Comparison of ENCODE assay signal across 9 cellular contexts in genomic region chr12:109460538-109460937, GRCh38. TPM values are rescaled to one million over a fixed set of nuclear protein-coding genes. Genes with fewer than 3 reads are reported as not detected.
A peak's percentile ranks its signal among the peaks of the same experiment; 100 is the strongest.
DNase-seq lines count a peak whose midpoint lies in the region; ATAC-seq and TF ChIP-seq lines count a peak whose summit lies in the region.
"Had no signal": no experiment of that assay in that cellular context is flagged by ENCODE, and none has a peak within 500 bp of the region (broad histone marks: within the 10 kb centered on the region; RNA-seq: fewer than 3 reads in every experiment).

No MANE protein-coding gene starts in this region.

- H3K79me1 ChIP-seq in IMR-90 (ENCODE audit: low read depth in 1 of 2, low read length in 2 of 2), result peaks cover 51 to 86% of the 10 kb centered on the region in 2 experiments

- TF ChIP-seq POLR2A in IMR-90 (IDR thresholded peaks at IDR 0.05; ENCODE audit: low read depth, low read length), result no peak

- peak overlapping the region; percentile 93 for H4K5ac ChIP-seq in IMR-90 (ENCODE audit: low read depth, low read length)

- no TSS peak for BruUV-seq in IMR-90 (replicated peaks; lab: Mats Ljungman, UMichigan)

- in situ Hi-C loops in IMR-90 (cut with MboI; ENCODE audit: low sequenced_read_pairs), result no loop called here

- no peak overlapping the region for H3K9ac ChIP-seq in IMR-90 (ENCODE audit: low read depth, low read length)
- H3K9ac ChIP-seq in mucosa of rectum (ENCODE audit: low read depth in 1 of 2, low read length in 2 of 2), result peak overlapping the region in 1 of 2 donors; percentile 54
- H3K9ac ChIP-seq: KMS-11 had no signal

- no peak overlapping the region for H2AFZ ChIP-seq in IMR-90 (replicated peaks; ENCODE audit: low read length, poor library complexity)

- no peaks in the 10 kb centered on the region for H3K27me3 Mint-ChIP-seq in chondrocyte (ENCODE audit: low read depth)

- peak overlapping the region; percentile 98 for H3K4ac ChIP-seq in IMR-90 (ENCODE audit: low read depth, low read length)

- H3K4me3 ChIP-seq in IMR-90 (ENCODE audit: insufficient read depth, low read depth, low read length) (no peak overlapping the region), mucosa of rectum (ENCODE audit: low read length in 2 of 2) (peak overlapping the region; percentile 17 to 51)

- peaks cover 86% of the 10 kb centered on the region for H3K4me1 Mint-ChIP-seq in chondrocyte (ENCODE audit: low read depth)

- H4K91ac ChIP-seq in IMR-90 (ENCODE audit: insufficient read depth, low read depth, low read length), result peak overlapping the region; percentile 98

- no peaks in the 10 kb centered on the region for H3K27me3 ChIP-seq in IMR-90 (ENCODE audit: control insufficient read depth, insufficient read depth, low read length)
- H3K27me3 ChIP-seq in mucosa of rectum (ENCODE audit: control insufficient read depth in 2 of 2, insufficient read depth in 2 of 2, low read length in 2 of 2), result no peaks in the 10 kb centered on the region

- peak overlapping the region; percentile 88 for H3K14ac ChIP-seq in IMR-90 (replicated peaks; ENCODE audit: low read depth, low read length)

- H4K20me1 ChIP-seq in IMR-90 (ENCODE audit: insufficient read depth, low read length), result peaks cover 16% of the 10 kb centered on the region; the same call in 1 of the 2 replicates

- no peak overlapping the region for H3K4me3 Mint-ChIP-seq in chondrocyte (ENCODE audit: unreplicated experiment)

- no peak overlapping the region for H3K4me2 ChIP-seq in IMR-90 (ENCODE audit: low read depth, low read length)
- H3K4me2 ChIP-seq: KMS-11 had no signal

- H3K9me3 ChIP-seq in IMR-90 (ENCODE audit: control insufficient read depth, insufficient read depth, low read length) (no peaks in the 10 kb centered on the region), mucosa of rectum (ENCODE audit: control insufficient read depth in 2 of 2, low read length in 2 of 2) (no peaks in the 10 kb centered on the region)

- H2BK5ac ChIP-seq in IMR-90 (ENCODE audit: low read depth, low read length, poor library complexity, severe bottlenecking), result peak overlapping the region; percentile 95

- H3K4me1 ChIP-seq in IMR-90 (ENCODE audit: control insufficient read depth, insufficient read depth, low read length), result peaks cover 53% of the 10 kb centered on the region
- H3K4me1 ChIP-seq in mucosa of rectum (ENCODE audit: control insufficient read depth in 2 of 2, insufficient read depth in 2 of 2, low read length in 2 of 2), result peaks cover 46 to 48% of the 10 kb centered on the region in 2 donors

- no peaks in the 10 kb centered on the region for H3K9me3 Mint-ChIP-seq in chondrocyte (ENCODE audit: low read depth)

- ATAC-seq in IMR-90 (ENCODE audit: low read depth) (no peak), HG02885 (IDR thresholded peaks at IDR 0.05; ENCODE audit: poor library complexity, unreplicated experiment) (no peak), HG03354 (IDR thresholded peaks at IDR 0.05; ENCODE audit: poor library complexity, severe bottlenecking, unreplicated experiment) (no peak)

- no peak for TF ChIP-seq RAD21 in IMR-90 (IDR thresholded peaks at IDR 0.05; ENCODE audit: low read length)

- peak overlapping the region; percentile 86; the same call in 2 of the 3 replicates for H2BK15ac ChIP-seq in IMR-90 (ENCODE audit: low read depth, low read length)

- peak overlapping the region; percentile 93 for H2BK120ac ChIP-seq in IMR-90 (ENCODE audit: low read depth, low read length)

- peaks cover 31% of the 10 kb centered on the region for H3K36me3 Mint-ChIP-seq in chondrocyte (ENCODE audit: low read depth)

- peak overlapping the region; percentile 73 for H2AK9ac ChIP-seq in IMR-90 (replicated peaks; ENCODE audit: low read depth, low read length, poor library complexity)

- H3K27ac Mint-ChIP-seq in chondrocyte (ENCODE audit: unreplicated experiment), result peak overlapping the region; percentile 97

- POLR2A ChIA-PET in IMR-90 (lab: Charles Lee; ENCODE audit: unreplicated experiment), result no interaction called here

- peak overlapping the region; percentile 92; the same call in 1 of the 2 replicates for H3K23ac ChIP-seq in IMR-90 (ENCODE audit: low read depth, low read length)

- peak overlapping the region; percentile 82 for H3K18ac ChIP-seq in IMR-90 (ENCODE audit: low read depth, low read length)

- dilution Hi-C loops in IMR-90 (cut with HindIII; ENCODE audit: low sequenced_read_pairs, unreplicated experiment), result no loop called here

- CTCF ChIA-PET in IMR-90 (lab: Yijun Ruan, JAX), result no interaction called here

- H4K8ac ChIP-seq in IMR-90 (ENCODE audit: low read depth in 2 of 2, low read length in 2 of 2), result peak overlapping the region; percentile 81 to 96; a peak in 2 of 4 replicates

- H3K56ac ChIP-seq in IMR-90 (ENCODE audit: extremely low read depth, insufficient read depth, low read length), result no peak overlapping the region

- no peak for DNase-seq in IMR-90
- DNase-seq in chondrocyte (ENCODE audit: low spot score), result no peak
- peak in 1 of 49 donors; percentile 3 for DNase-seq in substantia nigra (lab: John Stamatoyannopoulos, UW)
- DNase-seq in HPDE6-E6E7 (ENCODE audit: extremely low spot score), result no peak
- no peak for DNase-seq in NCI-H1092 treated with DMSO at 0.1 percent for 48 hours (lab: John Stamatoyannopoulos, UW)

- H3K27ac ChIP-seq in IMR-90 (ENCODE audit: insufficient read depth, low read length), result peak overlapping the region; percentile 99
- H3K27ac ChIP-seq in mucosa of rectum (ENCODE audit: low read depth in 2 of 2, low read length in 2 of 2), result peak overlapping the region; percentile 93
- H3K27ac ChIP-seq in substantia nigra (ENCODE audit: low read depth, low read length, poor library complexity, severe bottlenecking), result peak overlapping the region; percentile 88
- H3K27ac ChIP-seq: KMS-11 had no signal

- no CpG with 5 or more reads among the region's 13 CpGs for WGBS in IMR-90 (ENCODE audit: extremely low coverage in 2 of 2, insufficient read length in 1 of 2), 2 experiments

- peak overlapping the region; percentile 98 for H2AK5ac ChIP-seq in IMR-90 (ENCODE audit: low read depth, low read length)

- intact Hi-C loops in IMR-90 (cut with micrococcal nuclease), result no loop called here

- H2BK20ac ChIP-seq in IMR-90 (ENCODE audit: low read depth, low read length), result peak overlapping the region; percentile 88; the same call in 1 of the 2 replicates

- peaks cover 37% of the 10 kb centered on the region for H3K9me1 ChIP-seq in IMR-90 (ENCODE audit: insufficient read depth, low read length)

- TF ChIP-seq CTCF in IMR-90 (conservative IDR thresholded peaks at IDR 0.05; ENCODE audit: low read depth, low read length) (no peak), chondrocyte (IDR thresholded peaks at IDR 0.05) (no peak)

- H3K36me3 ChIP-seq in IMR-90 (ENCODE audit: control insufficient read depth, insufficient read depth, low read length) (peaks cover 34% of the 10 kb centered on the region), mucosa of rectum (ENCODE audit: control insufficient read depth in 2 of 2, insufficient read depth in 2 of 2, low read length in 2 of 2) (peaks cover 37 to 44% of the 10 kb centered on the region in 2 donors)

TF ChIP-seq in IMR-90, 13 proteins besides CTCF, POLR2A, EP300 and RAD21:
- TF ChIP-seq BHLHE40 (IDR thresholded peaks at IDR 0.05; ENCODE audit: low read depth, low read length) (no peak), MAZ (IDR thresholded peaks at IDR 0.05; ENCODE audit: borderline replicate concordance, low read depth, low read length) (no peak), CEBPB (IDR thresholded peaks at IDR 0.05; ENCODE audit: low read depth, low read length) (no peak), RFX5 (IDR thresholded peaks at IDR 0.05; ENCODE audit: low read depth, low read length) (no peak), ELK1 (IDR thresholded peaks at IDR 0.05; ENCODE audit: borderline replicate concordance, low read depth, low read length) (no peak), RCOR1 (IDR thresholded peaks at IDR 0.05; ENCODE audit: insufficient replicate concordance, low read length) (no peak), CHD1 (IDR thresholded peaks at IDR 0.05; ENCODE audit: low read depth, low read length) (no peak), MXI1 (IDR thresholded peaks at IDR 0.05; ENCODE audit: borderline replicate concordance, low read depth, low read length) (no peak), MAFK (IDR thresholded peaks at IDR 0.05; ENCODE audit: low read depth, low read length) (no peak), FOS (IDR thresholded peaks at IDR 0.05; ENCODE audit: low read depth, low read length) (no peak), NFE2L2 (IDR thresholded peaks at IDR 0.05; ENCODE audit: low read depth, low read length) (no peak), SMC3 (IDR thresholded peaks at IDR 0.05; ENCODE audit: low read depth, low read length) (no peak)
- TF ChIP-seq, protein P1, sequence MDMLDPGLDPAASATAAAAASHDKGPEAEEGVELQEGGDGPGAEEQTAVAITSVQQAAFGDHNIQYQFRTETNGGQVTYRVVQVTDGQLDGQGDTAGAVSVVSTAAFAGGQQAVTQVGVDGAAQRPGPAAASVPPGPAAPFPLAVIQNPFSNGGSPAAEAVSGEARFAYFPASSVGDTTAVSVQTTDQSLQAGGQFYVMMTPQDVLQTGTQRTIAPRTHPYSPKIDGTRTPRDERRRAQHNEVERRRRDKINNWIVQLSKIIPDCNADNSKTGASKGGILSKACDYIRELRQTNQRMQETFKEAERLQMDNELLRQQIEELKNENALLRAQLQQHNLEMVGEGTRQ (IDR thresholded peaks at IDR 0.05; ENCODE audit: low read depth, low read length), result no peak

RNA-seq across cellular contexts. Expression of gene KCTD10, which starts 16.6 kb away (rescaled TPM):
- total RNA-seq in IMR-90 (2012; rRNA removed) (72.1 and 77.2 TPM in 2 replicates), chondrocyte (57.2 to 80.4 TPM (median 73.4 TPM) in 3 replicates)
- 82.8 and 88.4 TPM in 2 replicates for polyA plus RNA-seq in IMR-90 (2012; rRNA removed)
- 59.8 and 83.6 TPM in 2 replicates for polyA plus RNA-seq in IMR-90 (2012; cell fraction: cytosol; rRNA removed)
- 122 and 137 TPM in 2 replicates for polyA plus RNA-seq in IMR-90 (2012; cell fraction: nucleus; rRNA removed; ENCODE audit: low replicate concordance)

RNA-seq across cellular contexts. Expression of gene UBE3B, which starts 16.9 kb away (rescaled TPM):
- 18.8 and 19.4 TPM in 2 replicates for total RNA-seq in IMR-90 (2012; rRNA removed)
- polyA plus RNA-seq in IMR-90 (2012; rRNA removed), result 24.3 and 24.9 TPM in 2 replicates
- 17.0 and 19.0 TPM in 2 replicates for polyA plus RNA-seq in IMR-90 (2012; cell fraction: cytosol; rRNA removed)
- 49.8 and 61.5 TPM in 2 replicates for polyA plus RNA-seq in IMR-90 (2012; cell fraction: nucleus; rRNA removed; ENCODE audit: low replicate concordance)
- 32.9 to 39.5 TPM (median 33.8 TPM) in 3 replicates for total RNA-seq in chondrocyte
